ENCODE assay signal across 1 cellular context in the genomic region with DNA sequence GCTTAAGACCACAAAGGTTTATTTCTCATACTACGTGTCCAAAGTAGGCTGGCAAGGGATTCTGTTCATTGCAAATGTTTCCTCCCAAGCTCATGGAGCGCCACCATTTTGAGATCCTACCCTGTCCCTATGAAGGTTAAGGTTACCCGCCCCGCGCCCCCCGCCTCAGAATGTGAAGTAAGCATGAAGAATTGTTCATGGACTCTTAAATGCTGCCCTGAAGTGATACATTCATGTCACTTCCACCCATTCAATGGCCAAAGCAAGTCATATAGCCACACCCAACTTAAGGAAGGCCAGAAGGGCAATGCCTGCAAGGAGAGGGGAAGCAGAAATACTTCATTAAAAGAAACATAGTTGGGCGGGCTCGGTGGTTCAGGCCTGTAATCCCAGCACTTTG.
TF ChIP-seq lines count a peak whose summit lies in the region.

No MANE protein-coding gene starts in this region.

TF ChIP-seq in GM23338, 12 proteins besides CTCF, POLR2A, EP300 and RAD21 (continued from another document):
- TF ChIP-seq REST (IDR thresholded peaks at IDR 0.05; ENCODE audit: unreplicated experiment) (no peak), ZNF331 (CRISPR knock-in tag; IDR thresholded peaks at IDR 0.05; ENCODE audit: low read depth) (no peak), STAT1 (IDR thresholded peaks at IDR 0.05; ENCODE audit: unreplicated experiment) (no peak), NANOG (IDR thresholded peaks at IDR 0.05; ENCODE audit: borderline replicate concordance) (no peak), ZNF462 (CRISPR knock-in tag; IDR thresholded peaks at IDR 0.05) (no peak), ZNF114 (CRISPR knock-in tag; IDR thresholded peaks at IDR 0.05) (no peak), EZH2phosphoT487 (IDR thresholded peaks at IDR 0.05; ENCODE audit: unreplicated experiment) (no peak), CREB1 (CRISPR knock-in tag; IDR thresholded peaks at IDR 0.05; ENCODE audit: low read depth) (no peak)
